In the genomic region with DNA sequence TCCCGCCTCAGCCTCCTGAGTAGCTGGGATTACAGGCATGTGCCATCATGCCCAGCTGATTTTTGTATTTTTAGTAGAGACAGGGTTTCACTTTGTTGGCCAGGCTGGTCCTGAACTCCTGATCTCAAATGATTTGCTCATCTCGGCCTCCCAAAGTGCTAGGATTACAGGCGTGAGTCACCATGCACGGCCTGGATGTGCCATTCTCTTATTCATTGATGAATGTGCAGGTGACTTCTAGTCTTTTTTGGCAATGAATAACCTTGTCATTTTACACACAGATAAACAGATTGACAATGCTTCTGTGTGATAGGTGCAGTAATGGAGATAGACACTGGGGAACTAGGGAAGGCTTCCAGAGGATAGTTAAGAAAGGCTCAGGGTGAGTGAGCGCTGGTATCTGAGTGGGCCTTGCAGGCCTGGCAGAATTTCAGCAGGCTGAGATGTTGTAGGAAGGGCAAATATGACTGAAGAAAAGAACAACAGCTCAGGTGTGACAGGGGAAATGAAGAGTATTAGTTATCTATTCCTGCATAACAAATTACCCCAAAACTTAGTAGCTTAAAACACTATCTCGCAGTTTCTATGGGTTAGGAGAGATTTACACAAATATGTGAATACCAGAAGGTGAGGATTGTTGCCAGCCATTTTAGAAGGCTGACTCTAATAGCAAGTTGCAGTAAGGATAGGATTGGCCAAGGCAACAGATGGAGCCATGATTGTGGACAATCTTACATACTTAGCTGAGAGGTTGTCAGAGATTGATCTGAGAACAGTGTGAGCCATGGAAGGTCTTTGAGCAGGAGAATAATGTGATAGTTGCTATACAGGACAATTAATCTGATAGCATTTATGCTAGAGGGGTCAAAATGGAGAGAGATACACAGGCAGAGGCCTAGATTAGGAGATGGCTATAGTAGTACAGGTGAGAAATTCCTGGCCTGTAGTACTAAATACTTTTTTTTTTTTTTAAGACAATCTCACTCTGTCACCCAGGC, we compare ENCODE assay signal across 16 cellular contexts. TPM values are rescaled to one million over a fixed set of nuclear protein-coding genes. Genes with fewer than 3 reads are reported as not detected.
DNase-seq lines count a peak whose midpoint lies in the region; ATAC-seq and TF ChIP-seq lines count a peak whose summit lies in the region.
"Had no signal": no experiment of that assay in that cellular context is flagged by ENCODE, and none has a peak within 500 bp of the region (broad histone marks: within the 10 kb centered on the region; RNA-seq: fewer than 3 reads in every experiment).

No MANE protein-coding gene starts in this region.

- POLR2A ChIA-PET in WTC11 (lab: Charles Lee), result no interaction called here

- no peak for TF ChIP-seq CTCF in WTC11 (IDR thresholded peaks at IDR 0.05)

- CTCF ChIA-PET in WTC11 (lab: Charles Lee), result interaction anchor here (0.9 kb wide), 1 partner anchor 49 kb away, joined by 3 read pairs; no protein-coding TSS in a partner anchor

- intact Hi-C loops in posterior cingulate gyrus (cut with DNase I), result no loop called here

- ATAC-seq in stimulated activated naive CD8-positive, alpha-beta T cell treated with anti-CD3 and anti-CD28 coated beads, Interleukin-15, amount 100 ng/mL, for 72 hours, result no peak
- ATAC-seq in WTC11, result no peak
- ATAC-seq in HG02798 (IDR thresholded peaks at IDR 0.05; ENCODE audit: poor library complexity, unreplicated experiment), result no peak
- ATAC-seq: Panc1; stimulated activated naive B cell treated with anti-CD40 and anti-IgM and Interleukin-4, amounts not matched to agents 10 μg/mL and 1 μg/mL and 100 μg/mL, for 72 hours had no signal

- no peak overlapping the region for H3K4me3 Mint-ChIP-seq in stimulated activated naive CD8-positive, alpha-beta T cell treated with anti-CD3 and anti-CD28 coated beads, Interleukin-15, Interleukin-2, amounts not matched to agents 100 ng/mL and 50 ng/mL, for 24 hours
- no peak overlapping the region for H3K4me3 Mint-ChIP-seq in stimulated activated naive CD8-positive, alpha-beta T cell treated with anti-CD3 and anti-CD28 coated beads, Interleukin-15, amount 100 ng/mL, for 72 hours
- H3K4me3 Mint-ChIP-seq in WTC11, result no peak overlapping the region
- H3K4me3 Mint-ChIP-seq: stimulated activated naive B cell treated with anti-CD40 and anti-IgM and Interleukin-4, amounts not matched to agents 10 μg/mL and 1 μg/mL and 100 μg/mL, for 72 hours had no signal

- H3K36me3 Mint-ChIP-seq in stimulated activated naive CD8-positive, alpha-beta T cell treated with anti-CD3 and anti-CD28 coated beads, Interleukin-15, Interleukin-2, amounts not matched to agents 100 ng/mL and 50 ng/mL, for 24 hours (ENCODE audit: low read depth), result peaks cover 30% of the 10 kb centered on the region
- H3K36me3 Mint-ChIP-seq in WTC11, result no peaks in the 10 kb centered on the region

- H3K27ac Mint-ChIP-seq in stimulated activated naive CD8-positive, alpha-beta T cell treated with anti-CD3 and anti-CD28 coated beads, Interleukin-15, Interleukin-2, amounts not matched to agents 100 ng/mL and 50 ng/mL, for 24 hours, result peak overlapping the region; percentile 69
- peak overlapping the region in 1 of 2 donors; percentile 41 for H3K27ac Mint-ChIP-seq in stimulated activated naive CD8-positive, alpha-beta T cell treated with anti-CD3 and anti-CD28 coated beads, Interleukin-15, amount 100 ng/mL, for 72 hours
- H3K27ac Mint-ChIP-seq in WTC11, result peak overlapping the region; percentile 12

- no peaks in the 10 kb centered on the region for H3K9me3 Mint-ChIP-seq in stimulated activated naive CD8-positive, alpha-beta T cell treated with anti-CD3 and anti-CD28 coated beads, Interleukin-15, Interleukin-2, amounts not matched to agents 100 ng/mL and 50 ng/mL, for 24 hours
- H3K9me3 Mint-ChIP-seq in stimulated activated naive CD8-positive, alpha-beta T cell treated with anti-CD3 and anti-CD28 coated beads, Interleukin-15, amount 100 ng/mL, for 72 hours, result no peaks in the 10 kb centered on the region
- no peaks in the 10 kb centered on the region for H3K9me3 Mint-ChIP-seq in WTC11
- H3K9me3 Mint-ChIP-seq: stimulated activated naive B cell treated with anti-CD40 and anti-IgM and Interleukin-4, amounts not matched to agents 10 μg/mL and 1 μg/mL and 100 μg/mL, for 72 hours had no signal

- H3K27me3 Mint-ChIP-seq in stimulated activated naive CD8-positive, alpha-beta T cell treated with anti-CD3 and anti-CD28 coated beads, Interleukin-15, Interleukin-2, amounts not matched to agents 100 ng/mL and 50 ng/mL, for 24 hours, result no peaks in the 10 kb centered on the region
- H3K27me3 Mint-ChIP-seq in stimulated activated naive CD8-positive, alpha-beta T cell treated with anti-CD3 and anti-CD28 coated beads, Interleukin-15, amount 100 ng/mL, for 72 hours, result no peaks in the 10 kb centered on the region
- H3K27me3 Mint-ChIP-seq in WTC11 (ENCODE audit: low read depth), result no peaks in the 10 kb centered on the region
- H3K27me3 Mint-ChIP-seq: stimulated activated naive B cell treated with anti-CD40 and anti-IgM and Interleukin-4, amounts not matched to agents 10 μg/mL and 1 μg/mL and 100 μg/mL, for 72 hours had no signal

- H3K4me1 Mint-ChIP-seq in stimulated activated naive CD8-positive, alpha-beta T cell treated with anti-CD3 and anti-CD28 coated beads, Interleukin-15, Interleukin-2, amounts not matched to agents 100 ng/mL and 50 ng/mL, for 24 hours (ENCODE audit: low read depth), result peaks cover 66% of the 10 kb centered on the region
- H3K4me1 Mint-ChIP-seq in stimulated activated naive CD8-positive, alpha-beta T cell treated with anti-CD3 and anti-CD28 coated beads, Interleukin-15, amount 100 ng/mL, for 72 hours, result peaks cover 79% of the 10 kb centered on the region
- peaks cover 25% of the 10 kb centered on the region for H3K4me1 Mint-ChIP-seq in WTC11

- no peak for DNase-seq in stimulated activated naive CD8-positive, alpha-beta T cell treated with anti-CD3 and anti-CD28 coated beads, Interleukin-15, amount 100 ng/mL, for 72 hours
- DNase-seq in WTC11 (ENCODE audit: low spot score) (no peak), kidney tubule cell (ENCODE audit: low spot score) (peak; percentile 90), posterior cingulate gyrus (no peak), NCI-H524 (lab: John Stamatoyannopoulos, UW) (no peak)
- DNase-seq in stimulated activated CD8-positive, alpha-beta memory T cell treated with anti-CD3 and anti-CD28 coated beads, Interleukin-4, amount 100 ng/mL, for 48 hours, result no peak
- DNase-seq: activated effector memory CD4-positive, alpha-beta T cell treated with Interleukin-2 at 50 U/mL for 16 hours; BE2C; effector memory CD4-positive, alpha-beta T cell; foreskin fibroblast; NCI-H69; stimulated activated naive B cell treated with anti-CD40 and anti-IgM and Interleukin-4, amounts not matched to agents 10 μg/mL and 1 μg/mL and 100 μg/mL, for 72 hours; uterus had no signal

TF ChIP-seq in WTC11, 78 proteins besides CTCF, POLR2A, EP300 and RAD21 (continues in another document):
- no peak for TF ChIP-seq FOXJ3 (CRISPR knock-in tag; IDR thresholded peaks at IDR 0.05; ENCODE audit: borderline replicate concordance)
- TF ChIP-seq RORB (CRISPR knock-in tag; IDR thresholded peaks at IDR 0.05), result no peak
- TF ChIP-seq, protein P1, sequence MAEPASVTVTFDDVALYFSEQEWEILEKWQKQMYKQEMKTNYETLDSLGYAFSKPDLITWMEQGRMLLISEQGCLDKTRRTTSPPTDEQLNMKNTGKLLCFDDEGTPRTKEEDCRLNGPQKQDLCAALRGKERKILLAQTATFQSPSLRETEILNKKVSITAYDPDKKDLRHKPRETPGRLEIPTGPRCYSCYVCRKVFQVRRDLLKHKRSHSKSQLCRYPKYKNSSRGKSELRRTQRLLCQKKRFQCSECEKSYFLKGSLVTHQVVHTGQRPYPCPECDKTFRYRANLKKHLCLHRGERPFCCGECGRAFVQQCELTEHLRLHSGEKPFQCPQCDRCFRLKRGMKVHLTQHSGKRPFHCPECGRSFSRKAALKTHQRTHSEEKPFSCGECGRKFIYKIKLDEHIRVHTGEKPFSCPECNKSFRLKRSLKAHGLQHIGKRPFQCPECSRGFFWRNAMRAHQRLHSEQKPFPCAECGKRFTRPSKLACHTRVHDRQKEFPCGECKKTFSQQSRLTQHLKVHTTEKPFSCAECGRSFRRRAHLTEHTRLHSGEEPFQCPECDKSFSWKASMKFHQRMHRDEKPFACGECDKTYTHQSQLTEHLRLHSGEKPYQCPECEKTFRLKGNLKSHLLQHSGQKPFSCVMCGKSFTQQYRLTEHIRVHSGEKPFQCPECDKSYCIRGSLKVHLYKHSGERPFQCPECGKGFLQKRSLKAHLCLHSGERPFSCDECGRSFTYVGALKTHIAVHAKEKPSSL (CRISPR knock-in tag; conservative IDR thresholded peaks at IDR 0.05), result no peak
- TF ChIP-seq ZNF423 (CRISPR knock-in tag; IDR thresholded peaks at IDR 0.05), result no peak
- no peak for TF ChIP-seq TEAD4 (CRISPR knock-in tag; IDR thresholded peaks at IDR 0.05)
- no peak for TF ChIP-seq RELA (CRISPR knock-in tag; IDR thresholded peaks at IDR 0.05; ENCODE audit: borderline replicate concordance)
- no peak for TF ChIP-seq ZNF396 (CRISPR knock-in tag; IDR thresholded peaks at IDR 0.05; ENCODE audit: borderline replicate concordance)
- no peak for TF ChIP-seq PRRX2 (CRISPR knock-in tag; IDR thresholded peaks at IDR 0.05)
- no peak for TF ChIP-seq KAT7 (CRISPR knock-in tag; IDR thresholded peaks at IDR 0.05; ENCODE audit: borderline replicate concordance)
- TF ChIP-seq ZNF416 (CRISPR knock-in tag; IDR thresholded peaks at IDR 0.05), result no peak
- TF ChIP-seq, protein P2, sequence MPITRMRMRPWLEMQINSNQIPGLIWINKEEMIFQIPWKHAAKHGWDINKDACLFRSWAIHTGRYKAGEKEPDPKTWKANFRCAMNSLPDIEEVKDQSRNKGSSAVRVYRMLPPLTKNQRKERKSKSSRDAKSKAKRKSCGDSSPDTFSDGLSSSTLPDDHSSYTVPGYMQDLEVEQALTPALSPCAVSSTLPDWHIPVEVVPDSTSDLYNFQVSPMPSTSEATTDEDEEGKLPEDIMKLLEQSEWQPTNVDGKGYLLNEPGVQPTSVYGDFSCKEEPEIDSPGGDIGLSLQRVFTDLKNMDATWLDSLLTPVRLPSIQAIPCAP (CRISPR knock-in tag; IDR thresholded peaks at IDR 0.05), result no peak
- no peak for TF ChIP-seq SP1 (CRISPR knock-in tag; conservative IDR thresholded peaks at IDR 0.05)
- no peak for TF ChIP-seq ATF1 (CRISPR knock-in tag; IDR thresholded peaks at IDR 0.05)
- TF ChIP-seq, protein P3, sequence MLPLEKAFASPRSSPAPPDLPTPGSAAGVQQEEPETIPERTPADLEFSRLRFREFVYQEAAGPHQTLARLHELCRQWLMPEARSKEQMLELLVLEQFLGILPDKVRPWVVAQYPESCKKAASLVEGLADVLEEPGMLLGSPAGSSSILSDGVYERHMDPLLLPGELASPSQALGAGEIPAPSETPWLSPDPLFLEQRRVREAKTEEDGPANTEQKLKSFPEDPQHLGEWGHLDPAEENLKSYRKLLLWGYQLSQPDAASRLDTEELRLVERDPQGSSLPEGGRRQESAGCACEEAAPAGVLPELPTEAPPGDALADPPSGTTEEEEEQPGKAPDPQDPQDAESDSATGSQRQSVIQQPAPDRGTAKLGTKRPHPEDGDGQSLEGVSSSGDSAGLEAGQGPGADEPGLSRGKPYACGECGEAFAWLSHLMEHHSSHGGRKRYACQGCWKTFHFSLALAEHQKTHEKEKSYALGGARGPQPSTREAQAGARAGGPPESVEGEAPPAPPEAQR (CRISPR knock-in tag; IDR thresholded peaks at IDR 0.05), result no peak

RNA-seq across cellular contexts. Expression of a gene that starts 23.5 kb away (rescaled TPM):
- 14.7 to 17.1 TPM (median 16.8 TPM) in 3 replicates for total RNA-seq in WTC11 (2021)
